8 cellular contexts compared by ENCODE assay signal in the genomic region with DNA sequence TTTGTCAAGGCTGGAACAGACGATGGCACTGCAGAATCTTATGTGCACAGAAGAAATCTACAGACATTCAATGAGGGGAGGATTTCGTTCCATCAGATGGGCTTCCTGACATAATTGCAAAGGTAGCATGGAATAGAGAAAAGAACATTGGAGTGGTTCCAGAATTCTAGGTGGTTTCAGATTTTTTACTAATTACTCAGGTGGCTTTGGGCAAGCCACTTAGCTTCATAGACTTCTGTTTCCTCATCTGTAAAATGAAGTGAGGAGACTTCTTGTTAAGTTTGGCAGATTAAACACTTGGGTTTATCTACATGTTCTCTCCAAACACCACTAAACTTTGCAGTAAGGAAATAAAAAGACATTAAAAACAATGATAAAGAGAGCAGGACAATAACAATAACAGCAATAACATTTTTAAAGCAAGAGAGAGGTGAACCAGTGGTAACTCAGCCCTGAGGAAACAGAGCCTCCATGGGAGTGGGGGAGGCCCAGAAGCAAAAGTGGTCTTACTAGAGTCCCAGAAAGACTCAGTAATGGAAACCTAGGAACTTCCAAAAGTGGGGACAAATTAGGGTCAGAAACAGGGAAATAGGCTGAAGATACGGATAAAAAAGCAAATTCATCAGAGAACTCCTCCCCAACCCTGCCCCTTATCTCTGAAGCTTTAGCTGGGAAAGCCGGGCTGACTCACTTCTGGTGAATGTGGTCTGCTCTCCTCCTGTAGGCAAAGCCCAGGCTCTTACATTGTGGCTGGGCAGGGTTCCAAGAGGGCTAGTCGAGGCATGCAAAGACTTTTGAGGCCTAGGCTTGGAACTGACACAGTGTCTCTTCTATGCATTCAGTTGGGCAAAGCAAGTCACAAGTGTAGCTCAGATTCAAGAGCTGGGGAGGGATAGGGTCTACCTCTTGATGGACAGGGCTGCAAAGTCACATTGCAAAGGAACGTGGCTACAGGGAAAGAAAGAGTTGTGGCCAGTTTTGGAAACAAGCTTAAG. TPM values are rescaled to one million over a fixed set of nuclear protein-coding genes. Genes with fewer than 3 reads are reported as not detected.
DNase-seq lines count a peak whose midpoint lies in the region; ATAC-seq and TF ChIP-seq lines count a peak whose summit lies in the region.

No MANE protein-coding gene starts in this region.

- H3K27me3 ChIP-seq in testis = no peaks in the 10 kb centered on the region

- H3K36me3 ChIP-seq in testis (ENCODE audit: low read depth, missing control alignments) = no peaks in the 10 kb centered on the region

- no peak for TF ChIP-seq CTCF in GM13977 (IDR thresholded peaks at IDR 0.05; ENCODE audit: extremely low read depth, insufficient read depth, missing control alignments)
- TF ChIP-seq CTCF in testis (IDR thresholded peaks at IDR 0.05) = no peak

- TF ChIP-seq POLR2A in testis (IDR thresholded peaks at IDR 0.05) = no peak

- H3K9me3 ChIP-seq in testis = no peaks in the 10 kb centered on the region

- 65 to 73% methylated on average over 6 of the region's 6 CpGs for WGBS in testis, 2 donors

- in situ Hi-C loops in GM13977 (cut with MboI; ENCODE audit: low pct_unique_long_range_greater_than_20kb, low sequenced_read_pairs, unreplicated experiment) = no loop called here

- peak; percentile 49 for ATAC-seq in HG02763 (IDR thresholded peaks at IDR 0.05; ENCODE audit: unreplicated experiment)

- no peaks in the 10 kb centered on the region for H3K4me1 ChIP-seq in testis

- peak; percentile 92 for DNase-seq in GM03348 (ENCODE audit: low spot score)
- peak; percentile 82 for DNase-seq in NCI-H446 treated with DMSO at 0.1 percent for 48 hours (lab: John Stamatoyannopoulos, UW)
- DNase-seq in activated effector memory CD4-positive, alpha-beta T cell treated with anti-CD3 and anti-CD28 coated beads, Interleukin-2, amount 50 U/mL, for 16 hours = peak; percentile 76
- peak; percentile 100 for DNase-seq in iris pigment epithelial cell (ENCODE audit: low read depth)
- DNase-seq in stimulated activated CD8-positive, alpha-beta memory T cell treated with anti-CD3 and anti-CD28 coated beads, Interleukin-4, amount 100 ng/mL, for 48 hours = peak; percentile 59
- no peak for DNase-seq in GM13977 (ENCODE audit: low spot score)
- DNase-seq in testis = no peak

- no peak overlapping the region for H3K4me3 ChIP-seq in testis

- H3K27ac ChIP-seq in testis = no peak overlapping the region

- intact Hi-C loops in testis (cut with DNase I; ENCODE audit: low total_unique reads) = no loop called here

RNA-seq across cellular contexts. Expression of gene ACTBL2, which starts 11.8 kb away (rescaled TPM):
- total RNA-seq in testis = under 1 TPM in 1 of 2 donors, not detected in 1; 0.16 TPM
- polyA plus RNA-seq in testis (ENCODE audit: insufficient read depth, low read depth, low replicate concordance) = 0.15 TPM

Comparison
In these comparisons a context has a peak if more than half of its experiments do, and no peak if none do; other contexts are left out.
1. DNase-seq: peak in GM03348 (single experiment), NCI-H446 treated with DMSO at 0.1 percent for 48 hours (single experiment), activated effector memory CD4-positive, alpha-beta T cell treated with anti-CD3 and anti-CD28 coated beads, Interleukin-2, amount 50 U/mL, for 16 hours (single experiment), iris pigment epithelial cell (single experiment) and stimulated activated CD8-positive, alpha-beta memory T cell treated with anti-CD3 and anti-CD28 coated beads, Interleukin-4, amount 100 ng/mL, for 48 hours (single experiment); none in GM13977 (single experiment) and testis (single experiment).